22 cellular contexts compared by ENCODE assay signal in the genomic region with DNA sequence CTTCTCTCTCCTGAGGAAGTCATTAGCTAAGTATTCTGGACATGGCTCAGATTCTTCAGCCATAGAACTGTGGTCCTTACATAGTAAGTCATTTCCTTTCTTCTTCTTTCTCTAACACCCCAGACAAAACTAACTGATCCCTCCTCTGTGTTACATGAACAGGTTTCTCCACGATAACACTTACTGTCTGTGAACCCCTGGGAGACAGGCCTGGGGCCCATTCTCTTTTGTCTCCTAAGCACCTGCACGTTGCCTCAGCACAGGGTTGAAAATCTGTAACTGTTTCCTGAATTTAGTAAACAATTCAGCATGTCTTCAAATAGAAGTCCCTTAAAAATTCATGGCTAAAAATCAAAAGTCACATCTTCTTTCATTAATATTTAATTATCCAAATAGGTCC. TPM values are rescaled to one million over a fixed set of nuclear protein-coding genes. Genes with fewer than 3 reads are reported as not detected.
DNase-seq lines count a peak whose midpoint lies in the region; ATAC-seq and TF ChIP-seq lines count a peak whose summit lies in the region.
"Had no signal": no experiment of that assay in that cellular context is flagged by ENCODE, and none has a peak within 500 bp of the region (broad histone marks: within the 10 kb centered on the region; RNA-seq: fewer than 3 reads in every experiment).

No MANE protein-coding gene starts in this region.

- no peak for TF ChIP-seq CTCF in BE2C (IDR thresholded peaks at IDR 0.05; ENCODE audit: low read depth, low read length)

- no peaks in the 10 kb centered on the region for H3K36me3 ChIP-seq in BE2C
- H3K36me3 ChIP-seq: adrenal gland, cardiac muscle cell, spleen had no signal

- intact Hi-C loops in posterior cingulate gyrus (cut with DNase I) = no loop called here

- H3K4me3 ChIP-seq in BE2C (ENCODE audit: low read depth, low read length) = no peak overlapping the region
- H3K4me3 ChIP-seq: adrenal gland, cardiac muscle cell, PC-9, SK-N-MC, spleen had no signal

- no peaks in the 10 kb centered on the region for H3K27me3 ChIP-seq in BE2C
- H3K27me3 ChIP-seq: adrenal gland, cardiac muscle cell, spleen had no signal

- 0 out of 2 replicates have a peak, but pooled peaks cover 2% of the 10 kb centered on the region for H3K4me1 ChIP-seq in BE2C

- H3K9me3 ChIP-seq in BE2C = no peaks in the 10 kb centered on the region
- H3K9me3 ChIP-seq: adrenal gland, spleen had no signal

- no peak for ATAC-seq in HG03097 (IDR thresholded peaks at IDR 0.05; ENCODE audit: low FRiP score, unreplicated experiment)

- DNase-seq in NCI-H345 (lab: John Stamatoyannopoulos, UW) = peak; percentile 14
- DNase-seq in NCI-H345 treated with DMSO at 0.1 percent for 48 hours (lab: John Stamatoyannopoulos, UW; ENCODE audit: unreplicated experiment) = no peak
- DNase-seq in NAMALWA (ENCODE audit: low spot score) = peak; percentile 11
- DNase-seq in dermis blood vessel endothelial cell = peak; percentile 50
- DNase-seq in activated CD4-positive, alpha-beta T cell treated with anti-CD3 and anti-CD28 coated beads, Interleukin-2, amount 50 U/mL, for 1 hour = no peak
- no peak for DNase-seq in BE2C
- no peak for DNase-seq in posterior cingulate gyrus
- DNase-seq: 8988T; activated CD4-positive, alpha-beta memory T cell treated with anti-CD3 and anti-CD28 coated beads, Interleukin-2, amount 10 ng/mL, durations not matched to agents 7 days and 5 days; adrenal gland; COR-L47; EL; islet precursor cell; NCI-H1436; NCI-H2227 treated with DMSO at 0.1 percent for 48 hours; nucleus accumbens; PC-9; retina; spleen had no signal

RNA-seq across cellular contexts. Expression of a gene that starts 24.7 kb away (rescaled TPM):
- 88.2 and 118 TPM in 2 replicates for total RNA-seq in dermis blood vessel endothelial cell
- 12.2 TPM for polyA plus RNA-seq in BE2C (2012; ENCODE audit: insufficient read depth, insufficient read length, low read depth)

Comparison
In these comparisons a context has a peak if more than half of its experiments do, and no peak if none do; other contexts are left out.
1. DNase-seq: peak in NCI-H345 (single experiment), NAMALWA (single experiment) and dermis blood vessel endothelial cell (single experiment); none in NCI-H345 treated with DMSO at 0.1 percent for 48 hours (single experiment), activated CD4-positive, alpha-beta T cell treated with anti-CD3 and anti-CD28 coated beads, Interleukin-2, amount 50 U/mL, for 1 hour (single experiment), BE2C (single experiment) and posterior cingulate gyrus (0 of 10).